In genomic region chr16:15072291-15072769, GRCh38 we compare ENCODE assay signal across 8 cellular contexts. TPM values are rescaled to one million over a fixed set of nuclear protein-coding genes. Genes with fewer than 3 reads are reported as not detected.
A peak's percentile ranks its signal among the peaks of the same experiment; 100 is the strongest.
DNase-seq lines count a peak whose midpoint lies in the region; ATAC-seq and TF ChIP-seq lines count a peak whose summit lies in the region.
"Not testable (repeated sequence)": the region's sequence is repeated elsewhere in the genome, so short reads cannot be mapped to it uniquely, and the experiment has no call there.

No MANE protein-coding gene starts in this region.

- POLR2A ChIA-PET in HCT116 (lab: Charles Lee); RWPE1 (lab: Yijun Ruan, JAX; ENCODE audit: low non-redundant PET); naive thymus-derived CD8-positive, alpha-beta T cell (lab: Charles Lee): not testable (repeated sequence)

- not testable (repeated sequence) for H3K27ac ChIP-seq in HCT116 (ENCODE audit: low read depth, low read length); RWPE1; left ventricle myocardium inferior (replicated peaks)

- not testable (repeated sequence) for H3K4me3 Mint-ChIP-seq in CD14-positive monocyte; naive thymus-derived CD8-positive, alpha-beta T cell; stimulated activated naive CD8-positive, alpha-beta T cell treated with anti-CD3 and anti-CD28 coated beads, Interleukin-15, amount 100 ng/mL, for 72 hours
- H3K4me3 Mint-ChIP-seq in effector memory CD8-positive, alpha-beta T cell = peak overlapping the region in 1 of 2 donors; percentile 9

- H3K4me2 ChIP-seq in HCT116 (ENCODE audit: low read length) = not testable (repeated sequence)

- H2AFZ ChIP-seq in HCT116 (ENCODE audit: low read depth, low read length, poor library complexity, severe bottlenecking) = not testable (repeated sequence)

- not testable (repeated sequence) for DNase-seq in CD14-positive monocyte (ENCODE audit: low spot score); HCT116 (ENCODE audit: low read depth, low spot score); RWPE1 (ENCODE audit: low spot score); effector memory CD8-positive, alpha-beta T cell; left ventricle myocardium inferior; stimulated activated naive CD8-positive, alpha-beta T cell treated with anti-CD3 and anti-CD28 coated beads, Interleukin-15, amount 100 ng/mL, for 72 hours
- peak; percentile 12 for DNase-seq in adipocyte (ENCODE audit: low read depth)
- DNase-seq in naive thymus-derived CD8-positive, alpha-beta T cell = peak in 2 of 10 donors; percentile 11 to 14

- intact Hi-C loops in CD14-positive monocyte (cut with micrococcal nuclease); HCT116 (cut with micrococcal nuclease); left ventricle myocardium inferior (cut with micrococcal nuclease): not testable (repeated sequence)

- not testable (repeated sequence) for H3K4me3 ChIP-seq in HCT116 (replicated peaks in 1 of 2; ENCODE audit: low read depth in 1 of 2, low read length in 2 of 2); adipocyte (ENCODE audit: low read length); left ventricle myocardium inferior

- H3K36me3 ChIP-seq in HCT116 (ENCODE audit: control insufficient read depth in 1 of 2, insufficient read depth in 2 of 2, low read length in 2 of 2) (peaks cover 31 to 38% of the 10 kb centered on the region in 2 experiments), adipocyte (ENCODE audit: control insufficient read depth, insufficient read depth, low read length, severe bottlenecking) (peaks cover 80% of the 10 kb centered on the region), left ventricle myocardium inferior (peaks cover 82% of the 10 kb centered on the region)

- ATAC-seq in HCT116 = peak; percentile 91
- peak; percentile 79 for ATAC-seq in effector memory CD8-positive, alpha-beta T cell (replicated peaks)
- peak; percentile 69 to 73 for ATAC-seq in naive thymus-derived CD8-positive, alpha-beta T cell
- ATAC-seq in stimulated activated naive CD8-positive, alpha-beta T cell treated with anti-CD3 and anti-CD28 coated beads, Interleukin-15, amount 100 ng/mL, for 72 hours = peak; percentile 58

- H3K4me1 Mint-ChIP-seq in CD14-positive monocyte; effector memory CD8-positive, alpha-beta T cell (ENCODE audit: low read depth in 2 of 2); naive thymus-derived CD8-positive, alpha-beta T cell: not testable (repeated sequence)
- peaks cover 11% of the 10 kb centered on the region for H3K4me1 Mint-ChIP-seq in stimulated activated naive CD8-positive, alpha-beta T cell treated with anti-CD3 and anti-CD28 coated beads, Interleukin-15, amount 100 ng/mL, for 72 hours

- not testable (repeated sequence) for H3K9ac ChIP-seq in HCT116 (ENCODE audit: low read length); adipocyte (ENCODE audit: low read length)

- H3K4me1 ChIP-seq in HCT116 (ENCODE audit: control insufficient read depth in 1 of 2, insufficient read depth in 2 of 2, low read length in 2 of 2); left ventricle myocardium inferior: not testable (repeated sequence)
- H3K4me1 ChIP-seq in adipocyte (ENCODE audit: control insufficient read depth, insufficient read depth, low read length) = peaks cover 11% of the 10 kb centered on the region

- CTCF ChIA-PET in HCT116 (lab: Charles Lee) = interaction anchor here (0.8 to 1.2 kb wide), 3 partner anchors 9 to 21 kb away, joined by 3 read pairs; partner anchors contain the start of gene RRN3
- CTCF ChIA-PET in RWPE1 (lab: Yijun Ruan, JAX) = interaction anchor here (0.8 kb wide), 1 partner anchor 20 kb away, joined by 3 read pairs; no protein-coding TSS in a partner anchor

- RAD21 ChIA-PET in HCT116 (lab: Charles Lee; ENCODE audit: low non-redundant PET in 1 of 2, low total read pairs in 2 of 2, uncharacterized antibody in 2 of 2, unreplicated experiment in 2 of 2) = not testable (repeated sequence)

- peak overlapping the region in 2 of 7 donors; percentile 34 to 78 for H3K27ac Mint-ChIP-seq in CD14-positive monocyte
- not testable (repeated sequence) for H3K27ac Mint-ChIP-seq in effector memory CD8-positive, alpha-beta T cell; stimulated activated naive CD8-positive, alpha-beta T cell treated with anti-CD3 and anti-CD28 coated beads, Interleukin-15, amount 100 ng/mL, for 72 hours
- H3K27ac Mint-ChIP-seq in naive thymus-derived CD8-positive, alpha-beta T cell = peak overlapping the region in 5 of 10 donors; percentile 5 to 82 (median 25)

- TF ChIP-seq CTCF in CD14-positive monocyte (IDR thresholded peaks at IDR 0.05) (peak; percentile 44), HCT116 (IDR thresholded peaks at IDR 0.05 in 2 of 3, conservative IDR thresholded peaks at IDR 0.05 in 1 of 3; ENCODE audit: borderline replicate concordance in 1 of 3, insufficient read depth in 1 of 3, low read depth in 2 of 3, low read length in 2 of 3) (peak in 2 of 3 experiments; percentile 25 to 46; a peak in 3 of 6 replicates), RWPE1 (conservative IDR thresholded peaks at IDR 0.05; ENCODE audit: low read depth) (peak; percentile 63), left ventricle myocardium inferior (IDR thresholded peaks at IDR 0.05; ENCODE audit: borderline replicate concordance) (peak; percentile 61)

- H3K9me2 ChIP-seq in HCT116 (ENCODE audit: insufficient read depth) = not testable (repeated sequence)

- not testable (repeated sequence) for H3K27me3 Mint-ChIP-seq in CD14-positive monocyte (ENCODE audit: low read depth in 3 of 3); effector memory CD8-positive, alpha-beta T cell; naive thymus-derived CD8-positive, alpha-beta T cell; stimulated activated naive CD8-positive, alpha-beta T cell treated with anti-CD3 and anti-CD28 coated beads, Interleukin-15, amount 100 ng/mL, for 72 hours

- H3K36me3 Mint-ChIP-seq in CD14-positive monocyte = peaks cover 71 to 82% of the 10 kb centered on the region in 2 donors
- peaks cover 88% of the 10 kb centered on the region for H3K36me3 Mint-ChIP-seq in effector memory CD8-positive, alpha-beta T cell (ENCODE audit: insufficient read depth)
- H3K36me3 Mint-ChIP-seq in naive thymus-derived CD8-positive, alpha-beta T cell = peaks cover 0 to 81% (median 0%) of the 10 kb centered on the region in 3 donors

- TSS peak; percentile 3 for BruUV-seq in HCT116 (replicated peaks; lab: Mats Ljungman, UMichigan)

- TF ChIP-seq RAD21 in HCT116 (IDR thresholded peaks at IDR 0.05; ENCODE audit: low read depth) = peak; percentile 33

- H3K9me3 Mint-ChIP-seq in CD14-positive monocyte; effector memory CD8-positive, alpha-beta T cell; naive thymus-derived CD8-positive, alpha-beta T cell; stimulated activated naive CD8-positive, alpha-beta T cell treated with anti-CD3 and anti-CD28 coated beads, Interleukin-15, amount 100 ng/mL, for 72 hours: not testable (repeated sequence)

- not testable (repeated sequence) for H3K27me3 ChIP-seq in HCT116 (ENCODE audit: insufficient read depth, low read length); adipocyte (replicated peaks; ENCODE audit: control insufficient read depth, insufficient read depth, low read length); left ventricle myocardium inferior (ENCODE audit: low read depth)

- TF ChIP-seq POLR2A in HCT116 (IDR thresholded peaks at IDR 0.05; ENCODE audit: borderline replicate concordance, extremely low read depth, insufficient read depth, insufficient read length) = not testable (repeated sequence)

- not testable (repeated sequence) for H3K79me2 ChIP-seq in HCT116 (ENCODE audit: insufficient read depth, low read length)

- not testable (repeated sequence) for H3K9me3 ChIP-seq in HCT116 (ENCODE audit: control insufficient read depth in 1 of 2, insufficient read depth in 1 of 2, low read depth in 1 of 2, low read length in 2 of 2); adipocyte (ENCODE audit: control insufficient read depth, low read length); left ventricle myocardium inferior (replicated peaks)

- not testable (repeated sequence) for H4K20me1 ChIP-seq in HCT116 (ENCODE audit: insufficient read depth)

RNA-seq across cellular contexts. Expression of gene NTAN1, which starts 16.5 kb away (rescaled TPM):
- 10 to 100 TPM; 37.3 to 40.4 TPM for polyA plus RNA-seq in CD14-positive monocyte
- total RNA-seq in HCT116 (2021; ENCODE audit: unreplicated experiment) (34.4 TPM), left ventricle myocardium inferior (17.9 TPM)
- polyA plus RNA-seq in HCT116 (2012) = 40.0 and 43.9 TPM in 2 replicates
- 10 to 100 TPM; 29.3 to 33.4 TPM for total RNA-seq in naive thymus-derived CD8-positive, alpha-beta T cell
- polyA plus RNA-seq in naive thymus-derived CD8-positive, alpha-beta T cell = 10 to 100 TPM; 42.6 to 45.1 (median 43.5) TPM

RNA-seq across cellular contexts. Expression of gene RRN3, which starts 21.7 kb away (rescaled TPM):
- 1 to 10 TPM; 4.3 to 9.2 TPM for polyA plus RNA-seq in CD14-positive monocyte
- total RNA-seq in HCT116 (2021; ENCODE audit: unreplicated experiment) (57.7 TPM), left ventricle myocardium inferior (24.4 TPM)
- 25.4 and 35.0 TPM in 2 replicates for polyA plus RNA-seq in HCT116 (2012)
- total RNA-seq in naive thymus-derived CD8-positive, alpha-beta T cell = 10 to 100 TPM; 43.1 to 53.3 TPM
- 10 to 100 TPM; 17.9 to 33.8 (median 23.8) TPM for polyA plus RNA-seq in naive thymus-derived CD8-positive, alpha-beta T cell
